ENCODE assay signal across 16 cellular contexts in the genomic region with DNA sequence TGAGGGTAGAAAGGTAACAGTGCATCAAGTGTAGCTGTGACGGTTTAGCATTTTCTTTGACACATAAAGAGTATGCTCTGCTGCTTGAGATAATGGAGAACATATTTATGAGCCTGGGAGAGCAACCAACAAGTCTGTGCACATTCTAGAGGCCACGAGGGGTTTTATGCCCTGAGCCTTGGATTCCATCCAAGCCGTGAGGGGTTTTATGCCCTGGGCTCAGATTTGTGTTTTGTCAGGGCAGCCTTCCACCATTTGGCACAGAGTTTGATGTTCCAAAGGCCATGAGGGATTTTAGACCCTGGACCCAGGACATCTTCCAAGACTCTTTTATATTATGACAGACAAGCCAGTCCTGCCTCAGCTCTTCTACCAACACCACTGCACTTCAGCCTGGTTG.
"Had no signal": no experiment of that assay in that cellular context is flagged by ENCODE, and none has a peak within 500 bp of the region (broad histone marks: within the 10 kb centered on the region; RNA-seq: fewer than 3 reads in every experiment).

No MANE protein-coding gene starts in this region.

- H2AFZ ChIP-seq: hepatocyte, parathyroid adenoma had no signal

- H3K4me1 ChIP-seq: colonic mucosa, foreskin keratinocyte, parathyroid adenoma, testis had no signal

- H3K79me2 ChIP-seq: hepatocyte, parathyroid adenoma had no signal

- DNase-seq: activated CD4-positive, CD25-positive, alpha-beta regulatory T cell treated with anti-CD3 and anti-CD28 coated beads, Interleukin-2, amount 50 U/mL, for 72 hours; activated effector memory CD4-positive, alpha-beta T cell treated with anti-CD3 and anti-CD28 coated beads, Interleukin-2, amount 50 U/mL, for 16 hours; activated naive CD4-positive, alpha-beta T cell treated with anti-CD3 and anti-CD28 coated beads, Interleukin-2, amount 50 U/mL, for 16 hours; activated T-cell treated with anti-CD3 and anti-CD28 coated beads, Interleukin-2, amount 50 U/mL, for 72 hours; aorta; brain microvascular endothelial cell; central memory CD4-positive, alpha-beta T cell; colonic mucosa; endodermal cell; foreskin keratinocyte; stimulated activated CD4-positive, alpha-beta T cell treated with anti-CD3 and anti-CD28 coated beads, Interleukin-4, amount 100 ng/mL, for 24 hours; testis had no signal

- H3K36me3 ChIP-seq: brain microvascular endothelial cell, colonic mucosa had no signal

- H3K27me3 ChIP-seq: brain microvascular endothelial cell, colonic mucosa, foreskin keratinocyte, hepatocyte, testis had no signal

- H3K9me3 ChIP-seq: colonic mucosa, testis had no signal

- H3K9ac ChIP-seq: parathyroid adenoma had no signal

- H3K27ac ChIP-seq: brain microvascular endothelial cell, colonic mucosa, foreskin keratinocyte, hepatocyte, parathyroid adenoma, testis had no signal

- H3K4me3 ChIP-seq: colonic mucosa, hepatocyte, testis had no signal

- H3K4me2 ChIP-seq: hepatocyte had no signal

- ATAC-seq: activated T-cell treated with anti-CD3 and anti-CD28 coated beads, Interleukin-2, amount 50 U/mL, for 72 hours; foreskin keratinocyte; sciatic nerve; stimulated activated effector memory CD8-positive, alpha-beta T cell treated with anti-CD3 and anti-CD28 coated beads, Interleukin-12 subunit alpha, Interleukin-12 subunit beta, amount 100 ng/mL, for 72 hours had no signal
